Comparison of ENCODE assay signal across 19 cellular contexts in the genomic region with DNA sequence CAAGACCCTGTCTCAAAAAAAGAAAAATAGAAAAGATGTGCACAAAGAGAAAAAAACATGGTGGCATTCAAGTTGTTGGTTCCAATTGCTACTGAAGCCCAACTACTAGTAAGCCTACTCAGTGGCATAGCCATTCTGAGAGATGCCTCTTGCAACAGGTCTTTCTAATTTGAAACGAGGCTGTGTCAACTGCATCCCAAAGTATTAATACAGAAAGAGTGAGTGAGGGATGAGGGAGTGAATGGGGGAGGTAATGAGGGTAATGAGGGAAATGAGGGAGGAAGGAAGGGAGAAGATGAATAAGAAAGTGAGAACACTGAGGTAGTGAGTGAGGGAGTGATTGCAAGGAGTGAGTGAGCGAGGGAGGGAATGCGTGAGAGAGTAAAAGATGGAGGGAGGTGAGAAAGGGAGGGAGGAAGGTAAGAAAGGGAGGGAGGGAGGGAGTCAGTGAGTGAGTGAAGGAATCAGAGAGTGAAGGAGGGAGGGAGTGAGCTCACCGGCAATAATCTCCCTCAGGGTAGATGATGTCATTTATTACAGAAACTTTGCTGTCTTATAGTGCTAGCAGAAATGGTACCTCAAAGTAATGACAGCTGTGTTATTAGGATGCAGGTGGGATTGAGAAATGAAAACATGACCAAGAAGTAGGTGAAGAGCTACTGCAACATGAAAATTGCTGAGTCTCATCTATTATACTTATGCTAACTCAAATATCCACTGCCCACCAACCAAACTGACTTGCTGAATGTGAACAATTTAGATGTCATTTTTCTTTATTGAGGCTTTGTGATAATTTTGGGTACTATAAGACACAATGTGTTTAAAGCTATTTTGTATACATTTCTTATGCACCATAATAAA.
"Had no signal": no experiment of that assay in that cellular context is flagged by ENCODE, and none has a peak within 500 bp of the region (broad histone marks: within the 10 kb centered on the region; RNA-seq: fewer than 3 reads in every experiment).

No MANE protein-coding gene starts in this region.

- ATAC-seq: activated CD8-positive, alpha-beta T cell treated with anti-CD3 and anti-CD28 coated beads for 36 hours; left ventricle myocardium superior; naive thymus-derived CD4-positive, alpha-beta T cell; WTC11 had no signal

- H3K27me3 ChIP-seq: ascending aorta, esophagus muscularis mucosa, right atrium auricular region, tibial nerve had no signal

- H3K27me3 Mint-ChIP-seq: activated CD8-positive, alpha-beta T cell treated with anti-CD3 and anti-CD28 coated beads for 36 hours; activated naive CD4-positive, alpha-beta T cell treated with anti-CD3 and anti-CD28 coated beads, Interleukin-2, amount 10 ng/mL, durations not matched to agents 7 days and 5 days; naive thymus-derived CD4-positive, alpha-beta T cell had no signal

- H3K27ac Mint-ChIP-seq: activated CD8-positive, alpha-beta T cell treated with anti-CD3 and anti-CD28 coated beads for 36 hours; activated naive CD4-positive, alpha-beta T cell treated with anti-CD3 and anti-CD28 coated beads, Interleukin-2, amount 10 ng/mL, durations not matched to agents 7 days and 5 days; T-helper 2 cell treated with Interferon-gamma antibody and Interleukin-4, amounts not matched to agents 5 μg/mL and 100 μg/mL, for 36 hours; WTC11 had no signal

- H3K27ac ChIP-seq: ascending aorta, coronary artery, esophagus muscularis mucosa, prostate gland, right atrium auricular region, tibial nerve had no signal

- DNase-seq: activated CD4-positive, alpha-beta T cell treated with anti-CD3 and anti-CD28 coated beads for 4 hours; activated CD8-positive, alpha-beta T cell treated with anti-CD3 and anti-CD28 coated beads for 36 hours; activated effector memory CD4-positive, alpha-beta T cell treated with Interleukin-2 at 50 U/mL for 16 hours; activated naive CD4-positive, alpha-beta T cell treated with anti-CD3 and anti-CD28 coated beads, Interleukin-2, amount 10 ng/mL, durations not matched to agents 7 days and 5 days; activated T-cell treated with anti-CD3 and anti-CD28 coated beads, Interleukin-2, amount 50 U/mL, for 1 hour; left ventricle myocardium superior; mesendoderm; naive thymus-derived CD4-positive, alpha-beta T cell; stimulated activated CD4-positive, alpha-beta T cell treated with anti-CD3 and anti-CD28 coated beads, Interleukin-2, amount 100 ng/mL, for 24 hours; stimulated activated naive CD4-positive, alpha-beta T cell treated with Interleukin-2 at 50 U/mL for 16 hours; substantia nigra had no signal

- H3K4me3 Mint-ChIP-seq: activated CD8-positive, alpha-beta T cell treated with anti-CD3 and anti-CD28 coated beads for 36 hours; activated naive CD4-positive, alpha-beta T cell treated with anti-CD3 and anti-CD28 coated beads, Interleukin-2, amount 10 ng/mL, durations not matched to agents 7 days and 5 days; naive thymus-derived CD4-positive, alpha-beta T cell; T-helper 2 cell treated with Interferon-gamma antibody and Interleukin-4, amounts not matched to agents 5 μg/mL and 100 μg/mL, for 36 hours; WTC11 had no signal

- H3K9me3 ChIP-seq: ascending aorta, esophagus muscularis mucosa, prostate gland, right atrium auricular region, tibial nerve had no signal

- H3K4me3 ChIP-seq: ascending aorta, coronary artery, esophagus muscularis mucosa, prostate gland, right atrium auricular region, tibial nerve had no signal

- H3K4me1 Mint-ChIP-seq: WTC11 had no signal

- H3K9me3 Mint-ChIP-seq: activated CD8-positive, alpha-beta T cell treated with anti-CD3 and anti-CD28 coated beads for 36 hours; activated naive CD4-positive, alpha-beta T cell treated with anti-CD3 and anti-CD28 coated beads, Interleukin-2, amount 10 ng/mL, durations not matched to agents 7 days and 5 days; naive thymus-derived CD4-positive, alpha-beta T cell; T-helper 2 cell treated with Interferon-gamma antibody and Interleukin-4, amounts not matched to agents 5 μg/mL and 100 μg/mL, for 36 hours; WTC11 had no signal

- H3K36me3 ChIP-seq: prostate gland had no signal
